13 cellular contexts compared by ENCODE assay signal in the genomic region with DNA sequence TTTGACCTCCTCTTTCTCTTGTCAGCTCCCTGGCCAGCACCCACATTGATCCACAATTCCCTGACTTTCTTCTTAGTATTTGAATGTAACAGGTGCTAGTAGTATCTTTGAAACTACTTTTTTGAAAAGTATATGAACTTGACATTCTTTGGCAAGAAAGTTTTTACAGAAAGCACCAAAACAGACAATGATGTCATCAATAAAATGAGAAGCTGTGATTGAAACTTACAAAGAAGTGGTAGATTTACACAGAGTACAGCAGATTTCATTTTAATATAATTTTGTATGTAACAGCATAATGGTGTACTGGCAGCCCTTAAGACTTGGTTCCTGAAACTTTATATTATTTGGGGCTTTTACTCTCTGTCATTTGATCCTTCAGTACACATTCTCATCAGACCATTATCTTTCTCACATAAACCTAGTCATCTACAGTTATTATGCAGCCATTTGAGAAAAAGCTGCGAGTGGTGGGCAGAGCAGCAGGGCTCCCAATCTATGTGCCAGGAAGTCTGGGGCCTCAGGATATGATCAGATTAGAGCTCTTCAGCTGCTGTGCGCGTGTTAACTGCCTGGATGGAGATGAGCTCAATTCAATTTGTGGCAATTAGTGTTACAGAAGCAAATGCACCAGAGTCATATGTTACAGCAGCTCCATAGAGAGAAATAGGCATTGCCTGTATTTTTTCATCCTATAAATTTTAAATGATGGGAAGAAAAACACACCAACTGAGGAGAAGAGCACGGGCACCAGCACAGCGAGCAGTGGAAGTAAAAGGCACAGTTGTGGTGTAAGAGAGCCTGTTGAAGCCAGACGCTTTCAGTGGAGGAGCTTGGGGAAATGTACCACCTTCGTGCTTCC.
A peak's percentile ranks its signal among the peaks of the same experiment; 100 is the strongest.
DNase-seq lines count a peak whose midpoint lies in the region; TF ChIP-seq lines count a peak whose summit lies in the region.
"Had no signal": no experiment of that assay in that cellular context is flagged by ENCODE, and none has a peak within 500 bp of the region (broad histone marks: within the 10 kb centered on the region; RNA-seq: fewer than 3 reads in every experiment).

No MANE protein-coding gene starts in this region.

- WGBS in thyroid gland, 2 donors, result 73 to 81% methylated on average over 7 of the region's 7 CpGs

- H3K9ac ChIP-seq in SK-N-MC (ENCODE audit: insufficient read length), result no peak overlapping the region
- no peak overlapping the region for H3K9ac ChIP-seq in neural cell (ENCODE audit: low read length)

- no peaks in the 10 kb centered on the region for H3K36me3 ChIP-seq in SK-N-MC (ENCODE audit: insufficient read depth, low read length)
- H3K36me3 ChIP-seq in neural cell (ENCODE audit: insufficient read depth, low read length), result no peaks in the 10 kb centered on the region
- H3K36me3 ChIP-seq in thyroid gland, result no peaks in the 10 kb centered on the region
- H3K36me3 ChIP-seq: heart left ventricle, upper lobe of left lung had no signal

- TF ChIP-seq RAD21 in neural cell (conservative IDR thresholded peaks at IDR 0.05), result no peak

- no peak for TF ChIP-seq EP300 in neural cell (conservative IDR thresholded peaks at IDR 0.05; ENCODE audit: poor library complexity, severe bottlenecking)

- no peak overlapping the region for H2AFZ ChIP-seq in neural cell (ENCODE audit: low read depth, low read length)

- H3K4me2 ChIP-seq in neural cell (ENCODE audit: low read length), result no peak overlapping the region

- H4K20me1 ChIP-seq in neural cell (ENCODE audit: insufficient read depth), result no peaks in the 10 kb centered on the region

- H3K4me1 ChIP-seq in thyroid gland, result no peaks in the 10 kb centered on the region
- H3K4me1 ChIP-seq: heart left ventricle, upper lobe of left lung had no signal

- no peaks in the 10 kb centered on the region for H3K9me3 ChIP-seq in SK-N-MC (ENCODE audit: low read depth, low read length)
- no peaks in the 10 kb centered on the region for H3K9me3 ChIP-seq in neural cell (ENCODE audit: low read length)
- no peaks in the 10 kb centered on the region for H3K9me3 ChIP-seq in thyroid gland
- H3K9me3 ChIP-seq: heart left ventricle, upper lobe of left lung had no signal

- no peaks in the 10 kb centered on the region for H3F3A ChIP-seq in neural cell (ENCODE audit: insufficient read depth, low read length, poor library complexity, severe bottlenecking)

- H3K4me3 ChIP-seq in SK-N-MC (peak overlapping the region; percentile 47), neural cell (ENCODE audit: low read length) (peak overlapping the region; percentile 20), thyroid gland (replicated peaks in 1 of 3) (no peak overlapping the region)
- H3K4me3 ChIP-seq: heart left ventricle, upper lobe of left lung had no signal

- H3K79me2 ChIP-seq in neural cell (replicated peaks; ENCODE audit: insufficient read depth, low read length), result no peaks in the 10 kb centered on the region

- H3K27ac ChIP-seq in SK-N-MC, result peak overlapping the region; percentile 64; the same call in 1 of the 2 replicates
- H3K27ac ChIP-seq in neural cell (ENCODE audit: low read length), result peak overlapping the region; percentile 34
- H3K27ac ChIP-seq in thyroid gland, result no peak overlapping the region
- H3K27ac ChIP-seq: 22Rv1, heart left ventricle, upper lobe of left lung had no signal

- no peak for TF ChIP-seq POLR2A in thyroid gland (IDR thresholded peaks at IDR 0.05)

- intact Hi-C loops in thyroid gland (cut with DNase I), result no loop called here

- no peak for TF ChIP-seq CTCF in neural cell (IDR thresholded peaks at IDR 0.05; ENCODE audit: poor library complexity, severe bottlenecking)
- no peak for TF ChIP-seq CTCF in thyroid gland (IDR thresholded peaks at IDR 0.05)

- H3K27me3 ChIP-seq in neural cell (ENCODE audit: insufficient read depth, low read depth, low read length) (no peaks in the 10 kb centered on the region), thyroid gland (no peaks in the 10 kb centered on the region)
- H3K27me3 ChIP-seq: upper lobe of left lung had no signal

- no peaks in the 10 kb centered on the region for H3K9me2 ChIP-seq in neural cell (ENCODE audit: insufficient read depth, low read length)

- DNase-seq in NCI-H2107 treated with DMSO at 0.1 percent for 48 hours (lab: John Stamatoyannopoulos, UW; ENCODE audit: unreplicated experiment), result peak; percentile 42
- no peak for DNase-seq in NCI-H2107 (lab: John Stamatoyannopoulos, UW)
- peak; percentile 59 for DNase-seq in NCI-H187 treated with DMSO at 0.1 percent for 48 hours (lab: John Stamatoyannopoulos, UW)
- peak; percentile 64 for DNase-seq in SK-N-MC (ENCODE audit: low read depth, low spot score)
- DNase-seq in iPS-NIHi7 (ENCODE audit: extremely low spot score), result no peak
- DNase-seq in glomerular visceral epithelial cell (ENCODE audit: extremely low spot score), result no peak
- no peak for DNase-seq in thyroid gland
- DNase-seq: activated gamma-delta T cell, heart left ventricle, NCI-H774, upper lobe of left lung had no signal

TF ChIP-seq in neural cell, 6 proteins besides CTCF, POLR2A, EP300 and RAD21:
- TF ChIP-seq POLR2AphosphoS5 (IDR thresholded peaks at IDR 0.05) (no peak), TAF1 (IDR thresholded peaks at IDR 0.05; ENCODE audit: low read depth) (no peak), MXI1 (conservative IDR thresholded peaks at IDR 0.05; ENCODE audit: poor library complexity, severe bottlenecking) (no peak), EZH2 (IDR thresholded peaks at IDR 0.05; ENCODE audit: borderline replicate concordance, insufficient read depth, low read length, poor library complexity, severe bottlenecking) (no peak)

Comparison
In these comparisons a context has a peak if more than half of its experiments do, and no peak if none do; other contexts are left out.
1. DNase-seq: peak in NCI-H2107 treated with DMSO at 0.1 percent for 48 hours (single experiment), NCI-H187 treated with DMSO at 0.1 percent for 48 hours (single experiment) and SK-N-MC (single experiment); none in NCI-H2107 (single experiment), iPS-NIHi7 (single experiment), glomerular visceral epithelial cell (single experiment) and thyroid gland (0 of 2).
2. H3K27ac ChIP-seq: peak in SK-N-MC (single experiment) and neural cell (single experiment); none in thyroid gland (0 of 3).
3. H3K4me3 ChIP-seq: peak in SK-N-MC (single experiment) and neural cell (single experiment); none in thyroid gland (0 of 3).